Comparison of ENCODE assay signal across 8 cellular contexts in the genomic region with DNA sequence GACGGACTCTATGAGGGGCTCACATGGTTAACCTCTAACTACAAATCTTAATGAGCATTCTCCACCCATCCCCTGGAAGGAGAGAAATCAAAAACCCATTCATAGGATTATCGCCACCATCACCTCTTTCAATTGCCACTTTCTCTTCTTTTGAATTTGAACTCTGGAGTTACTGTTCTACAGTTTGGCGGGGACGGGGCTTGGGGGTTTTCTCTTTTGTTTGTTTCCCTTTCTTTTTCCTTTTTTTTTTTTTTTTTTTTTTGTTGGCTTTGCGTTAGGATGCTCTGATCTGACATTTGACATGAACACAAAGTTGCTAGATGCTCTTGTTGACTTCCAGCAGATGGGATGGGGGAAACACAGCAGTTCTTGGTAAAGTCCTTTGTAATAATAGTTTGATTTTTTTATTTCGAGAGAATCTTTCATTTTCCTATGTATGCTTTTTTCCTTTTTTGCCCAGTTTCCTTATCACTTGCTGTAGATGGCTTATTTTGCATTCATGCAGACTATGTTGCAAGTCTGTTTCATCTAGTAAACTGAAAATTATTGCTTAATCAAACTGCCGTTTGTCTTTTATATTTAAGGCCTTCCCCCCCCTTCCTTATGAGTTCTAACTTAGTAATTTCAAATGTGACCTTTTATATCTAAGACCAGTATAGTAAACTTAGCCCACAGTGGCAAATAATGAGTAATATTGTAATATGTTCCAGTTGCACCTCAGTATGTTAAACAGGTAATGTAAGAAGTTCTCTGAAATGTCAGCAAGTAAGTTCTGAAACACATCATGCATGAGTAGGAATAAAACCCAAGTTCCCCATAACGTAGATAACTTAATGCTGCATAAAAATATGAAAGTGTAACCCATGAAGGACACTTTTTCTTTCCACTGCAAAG. TPM values are rescaled to one million over a fixed set of nuclear protein-coding genes. Genes with fewer than 3 reads are reported as not detected.
DNase-seq lines count a peak whose midpoint lies in the region; ATAC-seq, FAIRE-seq and TF ChIP-seq lines count a peak whose summit lies in the region.
"Not testable (repeated sequence)": the region's sequence is repeated elsewhere in the genome, so short reads cannot be mapped to it uniquely, and the experiment has no call there.

No MANE protein-coding gene starts in this region.

- WGBS in smooth muscle cell (ENCODE audit: low lambda C conversion rate), result 4% methylated on average over 8 of the region's 8 CpGs

- peak overlapping the region; percentile 98 for H3K4me2 ChIP-seq in smooth muscle cell

- H3K4me3 Mint-ChIP-seq in activated CD8-positive, alpha-beta memory T cell treated with anti-CD3 and anti-CD28 coated beads, Interleukin-2, amount 10 ng/mL, durations not matched to agents 7 days and 5 days, result peak overlapping the region; percentile 94
- H3K4me3 Mint-ChIP-seq in chondrocyte (ENCODE audit: unreplicated experiment), result peak overlapping the region; percentile 92

- H3F3A ChIP-seq in smooth muscle cell (ENCODE audit: low read depth), result peaks cover 23% of the 10 kb centered on the region

- not testable (repeated sequence) for H3K27me3 Mint-ChIP-seq in activated CD8-positive, alpha-beta memory T cell treated with anti-CD3 and anti-CD28 coated beads, Interleukin-2, amount 10 ng/mL, durations not matched to agents 7 days and 5 days; chondrocyte (ENCODE audit: low read depth)

- H3K27ac Mint-ChIP-seq in activated CD8-positive, alpha-beta memory T cell treated with anti-CD3 and anti-CD28 coated beads, Interleukin-2, amount 10 ng/mL, durations not matched to agents 7 days and 5 days, result peak overlapping the region; percentile 99
- H3K27ac Mint-ChIP-seq in chondrocyte (ENCODE audit: unreplicated experiment), result peak overlapping the region; percentile 95

- H3K4me1 Mint-ChIP-seq in activated CD8-positive, alpha-beta memory T cell treated with anti-CD3 and anti-CD28 coated beads, Interleukin-2, amount 10 ng/mL, durations not matched to agents 7 days and 5 days, result peaks cover 27% of the 10 kb centered on the region
- H3K4me1 Mint-ChIP-seq in chondrocyte (ENCODE audit: low read depth), result peaks cover 59% of the 10 kb centered on the region

- peak; percentile 38 for FAIRE-seq in GM12892 (lab: Jason Lieb, UNC)

- not testable (repeated sequence) for DNase-seq in GM12892 (ENCODE audit: insufficient read length); NT2/D1 (ENCODE audit: low read depth, low spot score); activated CD8-positive, alpha-beta memory T cell treated with anti-CD3 and anti-CD28 coated beads, Interleukin-2, amount 10 ng/mL, durations not matched to agents 7 days and 5 days; chondrocyte (ENCODE audit: low spot score); left ventricle myocardium inferior; smooth muscle cell (lab: John Stamatoyannopoulos, UW; ENCODE audit: unreplicated experiment)

- H4K20me1 ChIP-seq in smooth muscle cell (ENCODE audit: low read depth), result peaks cover 53% of the 10 kb centered on the region

- not testable (repeated sequence) for H2AFZ ChIP-seq in smooth muscle cell (ENCODE audit: low read depth)

- H3K36me3 ChIP-seq in NT2/D1 (ENCODE audit: insufficient read depth, insufficient read length, low read length), result peaks cover 30% of the 10 kb centered on the region
- peaks cover 14% of the 10 kb centered on the region for H3K36me3 ChIP-seq in left ventricle myocardium inferior
- peaks cover 14 to 17% of the 10 kb centered on the region in 2 donors for H3K36me3 ChIP-seq in muscle layer of duodenum (ENCODE audit: control insufficient read depth in 1 of 2, insufficient read depth in 2 of 2, low read length in 2 of 2)
- not testable (repeated sequence) for H3K36me3 ChIP-seq in smooth muscle cell (ENCODE audit: low read depth)

- TF ChIP-seq POLR2A in GM12892 (IDR thresholded peaks at IDR 0.05; ENCODE audit: low read depth, low read length), result not testable (repeated sequence)

- not testable (repeated sequence) for H3K4me1 ChIP-seq in NT2/D1 (ENCODE audit: insufficient read depth, insufficient read length)
- H3K4me1 ChIP-seq in left ventricle myocardium inferior (peaks cover 75% of the 10 kb centered on the region), muscle layer of duodenum (ENCODE audit: control insufficient read depth in 1 of 2, insufficient read depth in 2 of 2, low read length in 2 of 2) (peaks cover 22 to 48% of the 10 kb centered on the region in 2 donors), smooth muscle cell (ENCODE audit: low read depth) (peaks cover 28% of the 10 kb centered on the region)

- CTCF ChIA-PET in activated CD8-positive, alpha-beta memory T cell treated with anti-CD3 and anti-CD28 coated beads, Interleukin-2, amount 10 ng/mL, durations not matched to agents 7 days and 5 days (lab: Charles Lee), result interaction anchor here (1.6 to 6.5 kb wide), 6 partner anchors 13 to 167 kb away, joined by 3 to 48 read pairs (median 12); no protein-coding TSS in a partner anchor

- H3K9me3 ChIP-seq in NT2/D1 (ENCODE audit: insufficient read depth, low read length); left ventricle myocardium inferior (replicated peaks); muscle layer of duodenum (ENCODE audit: control insufficient read depth in 1 of 2, low read length in 2 of 2); smooth muscle cell (replicated peaks; ENCODE audit: low read depth): not testable (repeated sequence)

- ATAC-seq in activated CD8-positive, alpha-beta memory T cell treated with anti-CD3 and anti-CD28 coated beads, Interleukin-2, amount 10 ng/mL, durations not matched to agents 7 days and 5 days, result not testable (repeated sequence)

- peak overlapping the region; percentile 98 for H3K9ac ChIP-seq in NT2/D1 (ENCODE audit: insufficient read length, low read depth)
- H3K9ac ChIP-seq in smooth muscle cell (ENCODE audit: low read depth), result peak overlapping the region; percentile 98

- intact Hi-C loops in left ventricle myocardium inferior (cut with micrococcal nuclease), result not testable (repeated sequence)

- peak overlapping the region; percentile 65 for H3K4me3 ChIP-seq in NT2/D1 (ENCODE audit: insufficient read length, low read depth)
- peak overlapping the region; percentile 96 for H3K4me3 ChIP-seq in left ventricle myocardium inferior
- peak overlapping the region; percentile 76 to 95 for H3K4me3 ChIP-seq in muscle layer of duodenum (ENCODE audit: low read depth in 1 of 2, low read length in 2 of 2)
- peak overlapping the region; percentile 96 for H3K4me3 ChIP-seq in smooth muscle cell

- H3K36me3 Mint-ChIP-seq in activated CD8-positive, alpha-beta memory T cell treated with anti-CD3 and anti-CD28 coated beads, Interleukin-2, amount 10 ng/mL, durations not matched to agents 7 days and 5 days, result peaks cover 49% of the 10 kb centered on the region
- H3K36me3 Mint-ChIP-seq in chondrocyte (ENCODE audit: low read depth), result peaks cover 23% of the 10 kb centered on the region

- peaks cover 62% of the 10 kb centered on the region for H3K79me2 ChIP-seq in smooth muscle cell (ENCODE audit: low read depth)

- H3K27me3 ChIP-seq in NT2/D1 (ENCODE audit: insufficient read depth, insufficient read length); left ventricle myocardium inferior (ENCODE audit: low read depth); muscle layer of duodenum (ENCODE audit: low read depth, low read length); smooth muscle cell (ENCODE audit: low read depth): not testable (repeated sequence)

- TF ChIP-seq CTCF in 22Rv1 (IDR thresholded peaks at IDR 0.05); chondrocyte (IDR thresholded peaks at IDR 0.05); left ventricle myocardium inferior (IDR thresholded peaks at IDR 0.05; ENCODE audit: borderline replicate concordance); smooth muscle cell (IDR thresholded peaks at IDR 0.05; ENCODE audit: borderline replicate concordance, insufficient read depth, poor library complexity, severe bottlenecking): not testable (repeated sequence)

- H3K9me3 Mint-ChIP-seq in activated CD8-positive, alpha-beta memory T cell treated with anti-CD3 and anti-CD28 coated beads, Interleukin-2, amount 10 ng/mL, durations not matched to agents 7 days and 5 days (ENCODE audit: low read depth); chondrocyte (ENCODE audit: low read depth): not testable (repeated sequence)

- H3K27ac ChIP-seq in 22Rv1, result peak overlapping the region; percentile 96
- H3K27ac ChIP-seq in left ventricle myocardium inferior (replicated peaks), result peak overlapping the region; percentile 100
- H3K27ac ChIP-seq in muscle layer of duodenum (ENCODE audit: low read length), result peak overlapping the region; percentile 99
- H3K27ac ChIP-seq in smooth muscle cell (ENCODE audit: low read depth), result peak overlapping the region; percentile 98

RNA-seq across cellular contexts. Expression of a gene that starts 1.6 kb away (rescaled TPM):
- polyA plus RNA-seq in GM12892 (2012; ENCODE audit: missing spikeins), result 56.2 TPM
- total RNA-seq in activated CD8-positive, alpha-beta memory T cell treated with anti-CD3 and anti-CD28 coated beads, Interleukin-2, amount 10 ng/mL, durations not matched to agents 7 days and 5 days, result 100 to 1,000 TPM; 171 to 190 TPM
- total RNA-seq in chondrocyte (53.2 to 55.3 TPM (median 54.4 TPM) in 3 replicates), left ventricle myocardium inferior (24.4 TPM), smooth muscle cell (64.8 and 68.7 TPM in 2 replicates)
- 59.8 and 73.6 TPM in 2 replicates for polyA plus RNA-seq in smooth muscle cell

RNA-seq across cellular contexts. Expression of a gene that starts 41.9 kb away (rescaled TPM):
- 40.8 TPM for polyA plus RNA-seq in GM12892 (2012; ENCODE audit: missing spikeins)
- total RNA-seq in activated CD8-positive, alpha-beta memory T cell treated with anti-CD3 and anti-CD28 coated beads, Interleukin-2, amount 10 ng/mL, durations not matched to agents 7 days and 5 days, result 10 to 100 TPM; 78.7 to 82.8 TPM
- total RNA-seq in chondrocyte, result 49.8 to 72.9 TPM (median 57.4 TPM) in 3 replicates
- 52.7 TPM for total RNA-seq in left ventricle myocardium inferior
- total RNA-seq in smooth muscle cell, result 41.2 and 80.8 TPM in 2 replicates
- polyA plus RNA-seq in smooth muscle cell, result 41.2 and 63.8 TPM in 2 replicates
